Comparison of ENCODE assay signal across 1 cellular context in the genomic region with DNA sequence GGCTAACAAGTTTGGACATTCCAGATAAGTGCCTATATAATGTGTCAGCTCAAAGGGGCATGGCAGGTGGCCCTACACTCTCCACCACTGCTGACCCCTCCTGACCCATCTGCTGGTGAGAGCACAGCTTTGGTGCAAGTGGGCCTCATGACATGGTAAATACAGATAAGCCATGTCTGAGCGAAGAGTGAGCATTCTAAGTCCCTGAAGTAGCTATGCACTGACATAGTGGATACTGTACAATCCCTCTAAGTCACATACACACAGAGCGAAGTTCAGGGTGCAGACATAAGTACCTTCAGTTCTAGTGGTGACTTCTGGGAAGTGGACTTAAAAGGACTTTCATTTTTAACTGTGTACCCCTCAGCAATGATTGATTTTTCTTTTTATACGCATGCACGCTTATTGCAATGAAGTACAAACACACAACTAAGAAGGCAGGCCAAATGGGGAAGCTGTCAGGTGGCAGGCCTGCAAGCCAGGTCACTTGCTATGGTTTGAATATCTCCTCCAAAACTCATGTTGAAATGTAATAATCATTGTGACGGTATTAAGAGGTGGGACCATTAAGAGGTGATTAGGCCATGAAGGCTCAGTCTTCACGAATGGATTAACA.
TF ChIP-seq lines count a peak whose summit lies in the region.

No MANE protein-coding gene starts in this region.

TF ChIP-seq in HepG2, 621 proteins besides CTCF, POLR2A, EP300 and RAD21 (continued from another document and continues in another):
- TF ChIP-seq, protein P1, sequence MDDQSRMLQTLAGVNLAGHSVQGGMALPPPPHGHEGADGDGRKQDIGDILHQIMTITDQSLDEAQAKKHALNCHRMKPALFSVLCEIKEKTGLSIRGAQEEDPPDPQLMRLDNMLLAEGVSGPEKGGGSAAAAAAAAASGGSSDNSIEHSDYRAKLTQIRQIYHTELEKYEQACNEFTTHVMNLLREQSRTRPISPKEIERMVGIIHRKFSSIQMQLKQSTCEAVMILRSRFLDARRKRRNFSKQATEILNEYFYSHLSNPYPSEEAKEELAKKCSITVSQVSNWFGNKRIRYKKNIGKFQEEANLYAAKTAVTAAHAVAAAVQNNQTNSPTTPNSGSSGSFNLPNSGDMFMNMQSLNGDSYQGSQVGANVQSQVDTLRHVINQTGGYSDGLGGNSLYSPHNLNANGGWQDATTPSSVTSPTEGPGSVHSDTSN (CRISPR knock-in tag; IDR thresholded peaks at IDR 0.05; ENCODE audit: borderline replicate concordance) = no peak
- peak; percentile 68 for TF ChIP-seq BCL6 (CRISPR knock-in tag; IDR thresholded peaks at IDR 0.05)
- no peak for TF ChIP-seq KLF13 (CRISPR knock-in tag; IDR thresholded peaks at IDR 0.05)
- no peak for TF ChIP-seq SMAD1 (CRISPR knock-in tag; IDR thresholded peaks at IDR 0.05; ENCODE audit: borderline replicate concordance, low read depth)
- TF ChIP-seq ZNF281 (CRISPR knock-in tag; IDR thresholded peaks at IDR 0.05; ENCODE audit: borderline replicate concordance) = 0 out of 2 replicates have a peak, but pooled peaks have one; percentile 31
- no peak for TF ChIP-seq MAFF (IDR thresholded peaks at IDR 0.05; ENCODE audit: low read depth, low read length)
- TF ChIP-seq FOXA3 (CRISPR knock-in tag; IDR thresholded peaks at IDR 0.05) = peak; percentile 69
- TF ChIP-seq ZNF207 (IDR thresholded peaks at IDR 0.05; ENCODE audit: borderline replicate concordance) = no peak
- TF ChIP-seq HNRNPH1 (optimal IDR thresholded peaks at IDR 0.05; ENCODE audit: low read depth, low read length) = no peak
- TF ChIP-seq ADNP (CRISPR knock-in tag; IDR thresholded peaks at IDR 0.05) = no peak
- no peak for TF ChIP-seq ZNF574 (CRISPR knock-in tag; IDR thresholded peaks at IDR 0.05)
- no peak for TF ChIP-seq CEBPB (IDR thresholded peaks at IDR 0.05; ENCODE audit: borderline replicate concordance, low read depth, low read length)
- TF ChIP-seq BCLAF1 (IDR thresholded peaks at IDR 0.05) = no peak
- TF ChIP-seq, protein P2, sequence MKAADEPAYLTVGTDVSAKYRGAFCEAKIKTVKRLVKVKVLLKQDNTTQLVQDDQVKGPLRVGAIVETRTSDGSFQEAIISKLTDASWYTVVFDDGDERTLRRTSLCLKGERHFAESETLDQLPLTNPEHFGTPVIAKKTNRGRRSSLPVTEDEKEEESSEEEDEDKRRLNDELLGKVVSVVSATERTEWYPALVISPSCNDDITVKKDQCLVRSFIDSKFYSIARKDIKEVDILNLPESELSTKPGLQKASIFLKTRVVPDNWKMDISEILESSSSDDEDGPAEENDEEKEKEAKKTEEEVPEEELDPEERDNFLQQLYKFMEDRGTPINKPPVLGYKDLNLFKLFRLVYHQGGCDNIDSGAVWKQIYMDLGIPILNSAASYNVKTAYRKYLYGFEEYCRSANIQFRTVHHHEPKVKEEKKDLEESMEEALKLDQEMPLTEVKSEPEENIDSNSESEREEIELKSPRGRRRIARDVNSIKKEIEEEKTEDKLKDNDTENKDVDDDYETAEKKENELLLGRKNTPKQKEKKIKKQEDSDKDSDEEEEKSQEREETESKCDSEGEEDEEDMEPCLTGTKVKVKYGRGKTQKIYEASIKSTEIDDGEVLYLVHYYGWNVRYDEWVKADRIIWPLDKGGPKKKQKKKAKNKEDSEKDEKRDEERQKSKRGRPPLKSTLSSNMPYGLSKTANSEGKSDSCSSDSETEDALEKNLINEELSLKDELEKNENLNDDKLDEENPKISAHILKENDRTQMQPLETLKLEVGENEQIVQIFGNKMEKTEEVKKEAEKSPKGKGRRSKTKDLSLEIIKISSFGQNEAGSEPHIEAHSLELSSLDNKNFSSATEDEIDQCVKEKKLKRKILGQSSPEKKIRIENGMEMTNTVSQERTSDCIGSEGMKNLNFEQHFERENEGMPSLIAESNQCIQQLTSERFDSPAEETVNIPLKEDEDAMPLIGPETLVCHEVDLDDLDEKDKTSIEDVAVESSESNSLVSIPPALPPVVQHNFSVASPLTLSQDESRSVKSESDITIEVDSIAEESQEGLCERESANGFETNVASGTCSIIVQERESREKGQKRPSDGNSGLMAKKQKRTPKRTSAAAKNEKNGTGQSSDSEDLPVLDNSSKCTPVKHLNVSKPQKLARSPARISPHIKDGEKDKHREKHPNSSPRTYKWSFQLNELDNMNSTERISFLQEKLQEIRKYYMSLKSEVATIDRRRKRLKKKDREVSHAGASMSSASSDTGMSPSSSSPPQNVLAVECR (CRISPR knock-in tag; IDR thresholded peaks at IDR 0.05; ENCODE audit: borderline replicate concordance) = peak; percentile 48; the same call in 1 of the 2 replicates
- no peak for TF ChIP-seq ZBTB39 (CRISPR knock-in tag; IDR thresholded peaks at IDR 0.05)
- no peak for TF ChIP-seq ZNF530 (CRISPR knock-in tag; IDR thresholded peaks at IDR 0.05; ENCODE audit: low read depth)
- no peak for TF ChIP-seq ZBTB40 (IDR thresholded peaks at IDR 0.05)
- TF ChIP-seq ZBTB40 (CRISPR knock-in tag; IDR thresholded peaks at IDR 0.05) = no peak
- TF ChIP-seq PHF21A (CRISPR knock-in tag; IDR thresholded peaks at IDR 0.05) = peak; percentile 39; the same call in 1 of the 2 replicates
- no peak for TF ChIP-seq MIER2 (CRISPR knock-in tag; IDR thresholded peaks at IDR 0.05)
- TF ChIP-seq ELF1 (CRISPR knock-in tag; IDR thresholded peaks at IDR 0.05) = no peak
- peak; percentile 64; the same call in 1 of the 2 replicates for TF ChIP-seq SOX5 (CRISPR knock-in tag; IDR thresholded peaks at IDR 0.05; ENCODE audit: borderline replicate concordance)
